In genomic region chr16:68356249-68356918, GRCh38 we compare ENCODE assay signal across 8 cellular contexts. TPM values are rescaled to one million over a fixed set of nuclear protein-coding genes. Genes with fewer than 3 reads are reported as not detected.
DNase-seq lines count a peak whose midpoint lies in the region; ATAC-seq lines count a peak whose summit lies in the region.

No MANE protein-coding gene starts in this region.

- peaks cover 19% of the 10 kb centered on the region for H3K36me3 ChIP-seq in CD4-positive, alpha-beta memory T cell (ENCODE audit: insufficient read depth, low read length)
- peaks cover 0 to 62% (median 11%) of the 10 kb centered on the region in 3 experiments for H3K36me3 ChIP-seq in naive thymus-derived CD4-positive, alpha-beta T cell (ENCODE audit: control insufficient read depth in 2 of 3, insufficient read depth in 3 of 3, low read length in 3 of 3)

- H3K27ac Mint-ChIP-seq in CD4-positive, alpha-beta memory T cell, result peak overlapping the region in 6 of 7 donors; percentile 47 to 85 (median 80)
- peak overlapping the region in 7 of 9 donors; percentile 28 to 84 (median 59) for H3K27ac Mint-ChIP-seq in naive thymus-derived CD4-positive, alpha-beta T cell

- H3K4me1 ChIP-seq in CD4-positive, alpha-beta memory T cell (ENCODE audit: insufficient read depth, low read length), result peaks cover 40% of the 10 kb centered on the region
- peaks cover 25 to 34% of the 10 kb centered on the region in 2 donors for H3K4me1 ChIP-seq in naive thymus-derived CD4-positive, alpha-beta T cell (ENCODE audit: control insufficient read depth in 2 of 2, insufficient read depth in 2 of 2, low read length in 2 of 2)

- CTCF ChIA-PET in CD4-positive, alpha-beta memory T cell (lab: Charles Lee; ENCODE audit: partially characterized antibody), result interaction anchor here (0.8 to 2.9 kb wide), 11 partner anchors 8 to 155 kb away, joined by 3 to 14 read pairs (median 4); no protein-coding TSS in a partner anchor
- CTCF ChIA-PET in naive thymus-derived CD4-positive, alpha-beta T cell (lab: Charles Lee), result interaction anchor here (0.6 to 1.6 kb wide), 6 partner anchors 27 to 1338 kb away, joined by 3 to 5 read pairs (median 3); no protein-coding TSS in a partner anchor

- peaks cover 21 to 51% (median 36%) of the 10 kb centered on the region in 4 donors for H3K4me1 Mint-ChIP-seq in CD4-positive, alpha-beta memory T cell
- H3K4me1 Mint-ChIP-seq in naive thymus-derived CD4-positive, alpha-beta T cell, result peaks cover 21 to 49% (median 42%) of the 10 kb centered on the region in 7 donors

- no peaks in the 10 kb centered on the region for H3K9me3 Mint-ChIP-seq in CD4-positive, alpha-beta memory T cell
- H3K9me3 Mint-ChIP-seq in naive thymus-derived CD4-positive, alpha-beta T cell, result no peaks in the 10 kb centered on the region

- POLR2A ChIA-PET in CD4-positive, alpha-beta memory T cell (lab: Charles Lee; ENCODE audit: partially characterized antibody), result interaction anchor here (0.5 to 1.3 kb wide), 7 partner anchors 12 to 490 kb away, joined by 3 to 4 read pairs (median 3); partner anchors contain the start of gene SLC7A6
- POLR2A ChIA-PET in naive thymus-derived CD4-positive, alpha-beta T cell (lab: Charles Lee), result interaction anchor here (0.5 to 2.1 kb wide), 9 partner anchors 11 to 1551 kb away, joined by 3 to 6 read pairs (median 4); partner anchors contain the start of gene SLC7A6

- H3K4me3 ChIP-seq in CD4-positive, alpha-beta memory T cell (ENCODE audit: low read length in 2 of 2), result peak overlapping the region; percentile 23 to 29
- peak overlapping the region; percentile 54 for H3K4me3 ChIP-seq in naive thymus-derived CD4-positive, alpha-beta T cell (ENCODE audit: low read length)

- H3K27me3 ChIP-seq in CD4-positive, alpha-beta memory T cell (ENCODE audit: insufficient read depth, low read length), result no peaks in the 10 kb centered on the region
- H3K27me3 ChIP-seq in naive thymus-derived CD4-positive, alpha-beta T cell (ENCODE audit: control insufficient read depth in 2 of 2, insufficient read depth in 2 of 2, low read length in 2 of 2), result no peaks in the 10 kb centered on the region

- intact Hi-C loops in CD4-positive, alpha-beta memory T cell (cut with micrococcal nuclease), result no loop called here
- intact Hi-C loops in naive thymus-derived CD4-positive, alpha-beta T cell (cut with micrococcal nuclease), result loop anchor here in 1 of 2 donors (1.0 to 5.0 kb wide), 2 partner anchors 11 to 61 kb away; no protein-coding TSS in a partner anchor

- peak overlapping the region; percentile 65 to 89 (median 80) for H3K4me3 Mint-ChIP-seq in CD4-positive, alpha-beta memory T cell
- peak overlapping the region; percentile 73 to 87 (median 82) for H3K4me3 Mint-ChIP-seq in naive thymus-derived CD4-positive, alpha-beta T cell

- DNase-seq in CD4-positive, alpha-beta memory T cell, result peak; percentile 73 to 86 (median 80)
- DNase-seq in Kasumi-1 (lab: John Stamatoyannopoulos, UW) (peak; percentile 93 to 94), activated T-cell treated with anti-CD3 and anti-CD28 coated beads for 24 hours (ENCODE audit: low read depth) (peak; percentile 52), NCI-H774 (lab: John Stamatoyannopoulos, UW) (no peak), NCI-H82 treated with DMSO at 0.1 percent for 48 hours (lab: John Stamatoyannopoulos, UW; ENCODE audit: unreplicated experiment) (no peak), NCI-H345 treated with DMSO at 0.1 percent for 48 hours (lab: John Stamatoyannopoulos, UW; ENCODE audit: unreplicated experiment) (no peak)
- DNase-seq in naive thymus-derived CD4-positive, alpha-beta T cell, result peak; percentile 31 to 76 (median 74)

- H3K27ac ChIP-seq in CD4-positive, alpha-beta memory T cell (ENCODE audit: low read depth, low read length), result no peak overlapping the region
- H3K27ac ChIP-seq in naive thymus-derived CD4-positive, alpha-beta T cell (ENCODE audit: low read depth, low read length), result no peak overlapping the region

- no peaks in the 10 kb centered on the region for H3K27me3 Mint-ChIP-seq in CD4-positive, alpha-beta memory T cell
- H3K27me3 Mint-ChIP-seq in naive thymus-derived CD4-positive, alpha-beta T cell, result no peaks in the 10 kb centered on the region

- peaks cover 19 to 42% of the 10 kb centered on the region in 2 donors for H3K36me3 Mint-ChIP-seq in CD4-positive, alpha-beta memory T cell
- peaks cover 0 to 56% (median 14%) of the 10 kb centered on the region in 5 donors for H3K36me3 Mint-ChIP-seq in naive thymus-derived CD4-positive, alpha-beta T cell

- peak; percentile 68 for ATAC-seq in GM21528 (IDR thresholded peaks at IDR 0.05; ENCODE audit: low FRiP score, unreplicated experiment)
- peak; percentile 87 for ATAC-seq in naive thymus-derived CD4-positive, alpha-beta T cell

- no peaks in the 10 kb centered on the region for H3K9me3 ChIP-seq in CD4-positive, alpha-beta memory T cell (ENCODE audit: control insufficient read depth in 1 of 2, low read length in 2 of 2)
- no peaks in the 10 kb centered on the region for H3K9me3 ChIP-seq in naive thymus-derived CD4-positive, alpha-beta T cell (ENCODE audit: control insufficient read depth in 2 of 3, low read length in 3 of 3)

RNA-seq across cellular contexts. Expression of gene PRMT7, which starts 45.6 kb away (rescaled TPM):
- 100 to 1,000 TPM in 1 of 2 experiments, 10 to 100 TPM in 1; 98.4 to 104 TPM for total RNA-seq in CD4-positive, alpha-beta memory T cell
- 10 to 100 TPM; 28.3 to 30.6 TPM for polyA plus RNA-seq in CD4-positive, alpha-beta memory T cell
- total RNA-seq in naive thymus-derived CD4-positive, alpha-beta T cell, result 10 to 100 TPM; 60.8 to 95.1 (median 89.4) TPM
- 10 to 100 TPM; 42.5 to 47.6 TPM for polyA plus RNA-seq in naive thymus-derived CD4-positive, alpha-beta T cell

RNA-seq across cellular contexts. Expression of gene SLC7A6OS, which starts 45.6 kb away (rescaled TPM):
- 10 to 100 TPM; 51.9 to 55.8 TPM for total RNA-seq in CD4-positive, alpha-beta memory T cell
- 10 to 100 TPM; 22.4 to 25.2 TPM for polyA plus RNA-seq in CD4-positive, alpha-beta memory T cell
- total RNA-seq in naive thymus-derived CD4-positive, alpha-beta T cell, result 10 to 100 TPM; 31.4 to 50.3 (median 34.8) TPM
- polyA plus RNA-seq in naive thymus-derived CD4-positive, alpha-beta T cell, result 10 to 100 TPM; 22.1 to 35.6 TPM

Comparison
In these comparisons a context has a peak if more than half of its experiments do, and no peak if none do; other contexts are left out.
1. DNase-seq: peak in CD4-positive, alpha-beta memory T cell (5 of 5), Kasumi-1 (2 of 2), activated T-cell treated with anti-CD3 and anti-CD28 coated beads for 24 hours (single experiment) and naive thymus-derived CD4-positive, alpha-beta T cell (9 of 9); none in NCI-H774 (single experiment), NCI-H82 treated with DMSO at 0.1 percent for 48 hours (single experiment) and NCI-H345 treated with DMSO at 0.1 percent for 48 hours (single experiment).